Comparison of ENCODE assay signal across 8 cellular contexts in genomic region chr12:104063712-104064030, GRCh38. TPM values are rescaled to one million over a fixed set of nuclear protein-coding genes. Genes with fewer than 3 reads are reported as not detected.
DNase-seq lines count a peak whose midpoint lies in the region; ATAC-seq and TF ChIP-seq lines count a peak whose summit lies in the region.

No MANE protein-coding gene starts in this region.

- no peaks in the 10 kb centered on the region for H3K27me3 ChIP-seq in adrenal gland

- TF ChIP-seq CTCF in adrenal gland (IDR thresholded peaks at IDR 0.05): no peak

- H3K4me1 ChIP-seq in adrenal gland (replicated peaks in 1 of 2): peaks cover 8 to 22% of the 10 kb centered on the region in 2 donors

- peaks cover 0 to 2% (median 0%) of the 10 kb centered on the region in 6 donors for H3K9me3 Mint-ChIP-seq in immature natural killer cell
- no peaks in the 10 kb centered on the region for H3K9me3 Mint-ChIP-seq in stimulated activated naive B cell treated with anti-CD40 and anti-IgM and Interleukin-4, amounts not matched to agents 10 μg/mL and 1 μg/mL and 100 μg/mL, for 72 hours

- H3K36me3 Mint-ChIP-seq in immature natural killer cell: peaks cover 0 to 7% (median 3%) of the 10 kb centered on the region in 3 donors
- H3K36me3 Mint-ChIP-seq in stimulated activated naive B cell treated with anti-CD40 and anti-IgM and Interleukin-4, amounts not matched to agents 10 μg/mL and 1 μg/mL and 100 μg/mL, for 72 hours: peaks cover 1 to 7% of the 10 kb centered on the region in 2 donors

- H3K4me3 Mint-ChIP-seq in immature natural killer cell: peak overlapping the region; percentile 84 to 96 (median 92)
- peak overlapping the region; percentile 97 to 98 for H3K4me3 Mint-ChIP-seq in stimulated activated naive B cell treated with anti-CD40 and anti-IgM and Interleukin-4, amounts not matched to agents 10 μg/mL and 1 μg/mL and 100 μg/mL, for 72 hours

- no peaks in the 10 kb centered on the region for H3K9me3 ChIP-seq in adrenal gland (replicated peaks in 1 of 3)

- H3K4me1 Mint-ChIP-seq in immature natural killer cell: peaks cover 19 to 27% of the 10 kb centered on the region in 2 donors
- H3K4me1 Mint-ChIP-seq in stimulated activated naive B cell treated with anti-CD40 and anti-IgM and Interleukin-4, amounts not matched to agents 10 μg/mL and 1 μg/mL and 100 μg/mL, for 72 hours: peaks cover 7% of the 10 kb centered on the region in 2 donors

- H3K27ac Mint-ChIP-seq in immature natural killer cell: peak overlapping the region; percentile 17 to 92 (median 84)
- no peak overlapping the region for H3K27ac Mint-ChIP-seq in stimulated activated naive B cell treated with anti-CD40 and anti-IgM and Interleukin-4, amounts not matched to agents 10 μg/mL and 1 μg/mL and 100 μg/mL, for 72 hours

- TF ChIP-seq POLR2A in adrenal gland (IDR thresholded peaks at IDR 0.05): no peak

- DNase-seq in HT-29 (ENCODE audit: low spot score): peak; percentile 31
- DNase-seq in adrenal gland: peak in 2 of 7 donors; percentile 32 to 49
- no peak for DNase-seq in immature natural killer cell
- DNase-seq in stimulated activated naive B cell treated with anti-CD40 and anti-IgM and Interleukin-4, amounts not matched to agents 10 μg/mL and 1 μg/mL and 100 μg/mL, for 72 hours: no peak
- DNase-seq in stimulated activated CD4-positive, alpha-beta T cell treated with anti-CD3 and anti-CD28 coated beads, Interleukin-12 subunit alpha, Interleukin-12 subunit beta, amount 100 ng/mL, for 4 hours: no peak
- no peak for DNase-seq in mucosa of gallbladder (ENCODE audit: low spot score)

- H3K4me3 ChIP-seq in GM08714 (ENCODE audit: low read length): peak overlapping the region; percentile 82
- peak overlapping the region; percentile 70 to 96 (median 82) for H3K4me3 ChIP-seq in adrenal gland

- ATAC-seq in GM21423 (IDR thresholded peaks at IDR 0.05; ENCODE audit: unreplicated experiment): peak; percentile 27
- ATAC-seq in stimulated activated naive B cell treated with anti-CD40 and anti-IgM and Interleukin-4, amounts not matched to agents 10 μg/mL and 1 μg/mL and 100 μg/mL, for 72 hours (replicated peaks): peak; percentile 35 to 46

- peaks cover 0 to 9% of the 10 kb centered on the region in 2 donors for H3K36me3 ChIP-seq in adrenal gland (replicated peaks in 1 of 2)

- 0 to 1% (median 0%) methylated on average over 5 to 7 of the region's 7 CpGs for WGBS in adrenal gland, 4 donors

- H3K27me3 Mint-ChIP-seq in immature natural killer cell (ENCODE audit: low read depth in 3 of 3): peaks cover 5 to 11% (median 7%) of the 10 kb centered on the region in 3 donors
- peaks cover 6 to 7% of the 10 kb centered on the region in 2 donors for H3K27me3 Mint-ChIP-seq in stimulated activated naive B cell treated with anti-CD40 and anti-IgM and Interleukin-4, amounts not matched to agents 10 μg/mL and 1 μg/mL and 100 μg/mL, for 72 hours

- intact Hi-C loops in adrenal gland (cut with DNase I): no loop called here

- H3K27ac ChIP-seq in adrenal gland: peak overlapping the region; percentile 46 to 84 (median 74)

RNA-seq across cellular contexts. Expression of gene HCFC2, which starts 0.7 kb away (rescaled TPM):
- total RNA-seq in HT-29 (2014; rRNA removed; shearing (Covaris generic)): 0.97 and 1.4 TPM in 2 replicates
- total RNA-seq in adrenal gland: 10 to 100 TPM; 12.6 to 35.4 (median 21.6) TPM
- polyA plus RNA-seq in adrenal gland: 10 to 100 TPM in 1 of 3 donors, 1 to 10 TPM in 2; 8.5 to 21.0 (median 9.7) TPM
- polyA plus RNA-seq in immature natural killer cell: 10 to 100 TPM in 1 of 3 donors, 1 to 10 TPM in 2; 4.4 to 12.1 (median 7.4) TPM
- total RNA-seq in mucosa of gallbladder: 17.0 TPM

RNA-seq across cellular contexts. Expression of gene GLT8D2, which starts 13.7 kb away (rescaled TPM):
- total RNA-seq in HT-29 (2014; rRNA removed; shearing (Covaris generic)): not detected in 2 replicates
- total RNA-seq in adrenal gland (10 to 100 TPM in 5 of 8 donors, 1 to 10 TPM in 3; 6.3 to 21.2 (median 13.2) TPM), mucosa of gallbladder (17.9 TPM)
- polyA plus RNA-seq in adrenal gland (10 to 100 TPM; 11.4 to 15.8 (median 14.7) TPM), immature natural killer cell (under 1 TPM in 1 of 3 donors, not detected in 2; 0.28 TPM)
